Comparison of ENCODE assay signal across 17 cellular contexts in the genomic region with DNA sequence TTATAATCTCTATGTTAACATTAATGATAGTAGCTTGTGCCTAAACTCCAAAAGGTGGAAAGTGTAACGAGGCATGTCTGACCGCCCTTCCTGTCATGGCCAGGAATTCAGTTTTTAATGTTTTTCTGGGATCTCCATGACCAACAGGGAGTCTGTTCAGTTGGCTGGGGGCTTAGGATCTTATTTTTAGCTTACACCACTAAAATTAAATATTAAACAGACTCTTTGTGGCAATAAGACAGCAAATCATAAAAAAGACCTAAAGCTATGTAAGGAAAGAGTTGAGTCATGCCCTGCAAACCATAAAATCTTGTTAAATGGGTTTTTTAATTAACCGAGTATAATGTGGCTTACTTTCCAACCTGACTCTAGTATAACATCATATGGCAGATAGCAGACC.
"Had no signal": no experiment of that assay in that cellular context is flagged by ENCODE, and none has a peak within 500 bp of the region (broad histone marks: within the 10 kb centered on the region; RNA-seq: fewer than 3 reads in every experiment).

No MANE protein-coding gene starts in this region.

- H3K9me3 ChIP-seq: colonic mucosa, esophagus squamous epithelium, heart right ventricle, neutrophil, tibial artery, upper lobe of left lung, uterus had no signal

- H3K4me1 ChIP-seq: colonic mucosa, esophagus squamous epithelium, heart right ventricle, tibial artery, upper lobe of left lung, uterus had no signal

- H3K4me3 ChIP-seq: colonic mucosa, esophagus squamous epithelium, heart right ventricle, tibial artery, upper lobe of left lung, uterus had no signal

- ATAC-seq: heart right ventricle; left colon; naive thymus-derived CD4-positive, alpha-beta T cell; right cardiac atrium; stimulated activated effector memory CD8-positive, alpha-beta T cell treated with anti-CD3 and anti-CD28 coated beads, Interleukin-12 subunit alpha, Interleukin-12 subunit beta, amount 100 ng/mL, for 72 hours had no signal

- H3K27me3 ChIP-seq: colonic mucosa, esophagus squamous epithelium, tibial artery, upper lobe of left lung, uterus had no signal

- H3K36me3 ChIP-seq: colonic mucosa, esophagus squamous epithelium, heart right ventricle, neutrophil, tibial artery, upper lobe of left lung, uterus had no signal

- H3K27ac ChIP-seq: colonic mucosa, esophagus squamous epithelium, heart right ventricle, neutrophil, tibial artery, upper lobe of left lung, uterus had no signal

- DNase-seq: cerebellar nuclear complex; colonic mucosa; dermis blood vessel endothelial cell; esophagus squamous epithelium; foreskin fibroblast; heart right ventricle; islet precursor cell; left colon; naive thymus-derived CD4-positive, alpha-beta T cell; right cardiac atrium; stimulated activated CD4-positive, alpha-beta T cell treated with anti-CD3 and anti-CD28 coated beads, Interleukin-4, amount 100 ng/mL, for 1 hour; stimulated activated CD8-positive, alpha-beta memory T cell treated with anti-CD3 and anti-CD28 coated beads, Interleukin-4, amount 100 ng/mL, for 48 hours; tibial artery; upper lobe of left lung; uterus had no signal
